In the genomic region with DNA sequence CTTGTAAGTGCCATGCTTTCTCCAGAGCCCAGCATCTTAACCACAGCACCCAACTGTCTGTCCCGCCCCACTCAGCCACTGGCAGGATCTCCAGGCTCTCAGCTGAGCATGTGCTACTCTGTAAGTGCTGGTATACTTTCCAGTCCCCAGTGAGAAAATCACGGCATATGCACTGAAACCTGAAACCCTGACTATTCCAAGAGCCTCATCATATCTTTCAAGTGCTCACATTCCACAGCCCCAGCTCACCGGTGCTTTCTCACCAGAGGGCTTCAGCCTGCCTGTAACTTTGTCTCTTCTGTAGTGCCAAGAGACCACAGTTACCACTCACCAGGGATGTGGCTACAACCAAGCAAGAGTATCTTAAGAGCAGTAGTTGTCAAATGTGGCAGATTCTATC, we compare ENCODE assay signal across 2 cellular contexts.
A peak's percentile ranks its signal among the peaks of the same experiment; 100 is the strongest.
TF ChIP-seq lines count a peak whose summit lies in the region.

No MANE protein-coding gene starts in this region.

TF ChIP-seq in HCT116, 20 proteins besides CTCF, POLR2A, EP300 and RAD21 (continued from another document):
- TF ChIP-seq, protein P1, sequence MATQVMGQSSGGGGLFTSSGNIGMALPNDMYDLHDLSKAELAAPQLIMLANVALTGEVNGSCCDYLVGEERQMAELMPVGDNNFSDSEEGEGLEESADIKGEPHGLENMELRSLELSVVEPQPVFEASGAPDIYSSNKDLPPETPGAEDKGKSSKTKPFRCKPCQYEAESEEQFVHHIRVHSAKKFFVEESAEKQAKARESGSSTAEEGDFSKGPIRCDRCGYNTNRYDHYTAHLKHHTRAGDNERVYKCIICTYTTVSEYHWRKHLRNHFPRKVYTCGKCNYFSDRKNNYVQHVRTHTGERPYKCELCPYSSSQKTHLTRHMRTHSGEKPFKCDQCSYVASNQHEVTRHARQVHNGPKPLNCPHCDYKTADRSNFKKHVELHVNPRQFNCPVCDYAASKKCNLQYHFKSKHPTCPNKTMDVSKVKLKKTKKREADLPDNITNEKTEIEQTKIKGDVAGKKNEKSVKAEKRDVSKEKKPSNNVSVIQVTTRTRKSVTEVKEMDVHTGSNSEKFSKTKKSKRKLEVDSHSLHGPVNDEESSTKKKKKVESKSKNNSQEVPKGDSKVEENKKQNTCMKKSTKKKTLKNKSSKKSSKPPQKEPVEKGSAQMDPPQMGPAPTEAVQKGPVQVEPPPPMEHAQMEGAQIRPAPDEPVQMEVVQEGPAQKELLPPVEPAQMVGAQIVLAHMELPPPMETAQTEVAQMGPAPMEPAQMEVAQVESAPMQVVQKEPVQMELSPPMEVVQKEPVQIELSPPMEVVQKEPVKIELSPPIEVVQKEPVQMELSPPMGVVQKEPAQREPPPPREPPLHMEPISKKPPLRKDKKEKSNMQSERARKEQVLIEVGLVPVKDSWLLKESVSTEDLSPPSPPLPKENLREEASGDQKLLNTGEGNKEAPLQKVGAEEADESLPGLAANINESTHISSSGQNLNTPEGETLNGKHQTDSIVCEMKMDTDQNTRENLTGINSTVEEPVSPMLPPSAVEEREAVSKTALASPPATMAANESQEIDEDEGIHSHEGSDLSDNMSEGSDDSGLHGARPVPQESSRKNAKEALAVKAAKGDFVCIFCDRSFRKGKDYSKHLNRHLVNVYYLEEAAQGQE (IDR thresholded peaks at IDR 0.05; ENCODE audit: low read depth) = no peak
- TF ChIP-seq ZNF274 (IDR thresholded peaks at IDR 0.05; ENCODE audit: low read depth, low read length) = no peak
- TF ChIP-seq FOSL1 (IDR thresholded peaks at IDR 0.05; ENCODE audit: low read depth) = no peak
- no peak for TF ChIP-seq ZFX (IDR thresholded peaks at IDR 0.05)
- TF ChIP-seq, protein P2, sequence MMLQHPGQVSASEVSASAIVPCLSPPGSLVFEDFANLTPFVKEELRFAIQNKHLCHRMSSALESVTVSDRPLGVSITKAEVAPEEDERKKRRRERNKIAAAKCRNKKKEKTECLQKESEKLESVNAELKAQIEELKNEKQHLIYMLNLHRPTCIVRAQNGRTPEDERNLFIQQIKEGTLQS (IDR thresholded peaks at IDR 0.05) = no peak
- TF ChIP-seq, protein P3, sequence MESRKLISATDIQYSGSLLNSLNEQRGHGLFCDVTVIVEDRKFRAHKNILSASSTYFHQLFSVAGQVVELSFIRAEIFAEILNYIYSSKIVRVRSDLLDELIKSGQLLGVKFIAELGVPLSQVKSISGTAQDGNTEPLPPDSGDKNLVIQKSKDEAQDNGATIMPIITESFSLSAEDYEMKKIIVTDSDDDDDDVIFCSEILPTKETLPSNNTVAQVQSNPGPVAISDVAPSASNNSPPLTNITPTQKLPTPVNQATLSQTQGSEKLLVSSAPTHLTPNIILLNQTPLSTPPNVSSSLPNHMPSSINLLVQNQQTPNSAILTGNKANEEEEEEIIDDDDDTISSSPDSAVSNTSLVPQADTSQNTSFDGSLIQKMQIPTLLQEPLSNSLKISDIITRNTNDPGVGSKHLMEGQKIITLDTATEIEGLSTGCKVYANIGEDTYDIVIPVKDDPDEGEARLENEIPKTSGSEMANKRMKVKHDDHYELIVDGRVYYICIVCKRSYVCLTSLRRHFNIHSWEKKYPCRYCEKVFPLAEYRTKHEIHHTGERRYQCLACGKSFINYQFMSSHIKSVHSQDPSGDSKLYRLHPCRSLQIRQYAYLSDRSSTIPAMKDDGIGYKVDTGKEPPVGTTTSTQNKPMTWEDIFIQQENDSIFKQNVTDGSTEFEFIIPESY (IDR thresholded peaks at IDR 0.05; ENCODE audit: extremely low read depth, insufficient replicate concordance, low read length) = no peak
- no peak for TF ChIP-seq SIN3A (IDR thresholded peaks at IDR 0.05; ENCODE audit: low read depth)
- TF ChIP-seq JUND (IDR thresholded peaks at IDR 0.05) = no peak
- no peak for TF ChIP-seq YY1 (IDR thresholded peaks at IDR 0.05; ENCODE audit: extremely low read depth, insufficient replicate concordance, low read depth, low read length)
- no peak for TF ChIP-seq CEBPB (IDR thresholded peaks at IDR 0.05; ENCODE audit: low read depth)
- TF ChIP-seq EZH2phosphoT487 (IDR thresholded peaks at IDR 0.05; ENCODE audit: borderline replicate concordance) = no peak
- no peak for TF ChIP-seq POLR2AphosphoS5 (IDR thresholded peaks at IDR 0.05; ENCODE audit: low read depth, low read length)
- no peak for TF ChIP-seq SP1 (IDR thresholded peaks at IDR 0.05; ENCODE audit: low read depth)

TF ChIP-seq in SK-N-SH, 30 proteins besides CTCF, POLR2A, EP300 and RAD21 (continued from another document):
- no peak; the same call in 1 of the 2 replicates for TF ChIP-seq FOXM1 (IDR thresholded peaks at IDR 0.05; ENCODE audit: low read depth)
- TF ChIP-seq, protein P1 (IDR thresholded peaks at IDR 0.05; ENCODE audit: low read depth, low read length) = peak; percentile 49; the same call in 1 of the 2 replicates
- TF ChIP-seq FOXJ3 (CRISPR knock-in tag; IDR thresholded peaks at IDR 0.05) = no peak
- TF ChIP-seq, protein P4, sequence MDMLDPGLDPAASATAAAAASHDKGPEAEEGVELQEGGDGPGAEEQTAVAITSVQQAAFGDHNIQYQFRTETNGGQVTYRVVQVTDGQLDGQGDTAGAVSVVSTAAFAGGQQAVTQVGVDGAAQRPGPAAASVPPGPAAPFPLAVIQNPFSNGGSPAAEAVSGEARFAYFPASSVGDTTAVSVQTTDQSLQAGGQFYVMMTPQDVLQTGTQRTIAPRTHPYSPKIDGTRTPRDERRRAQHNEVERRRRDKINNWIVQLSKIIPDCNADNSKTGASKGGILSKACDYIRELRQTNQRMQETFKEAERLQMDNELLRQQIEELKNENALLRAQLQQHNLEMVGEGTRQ (IDR thresholded peaks at IDR 0.05; ENCODE audit: borderline replicate concordance, low read depth, low read length) = no peak
- TF ChIP-seq EZH2phosphoT487 (IDR thresholded peaks at IDR 0.05; ENCODE audit: borderline replicate concordance, low read depth) = no peak
- peak; percentile 69 for TF ChIP-seq JUND (IDR thresholded peaks at IDR 0.05)
- TF ChIP-seq, protein P3 (IDR thresholded peaks at IDR 0.05; ENCODE audit: borderline replicate concordance, low read depth) = 0 out of 2 replicates have a peak, but pooled peaks have one; percentile 32
- TF ChIP-seq GATA2 (CRISPR knock-in tag; IDR thresholded peaks at IDR 0.05) = no peak
- TF ChIP-seq NFIC (IDR thresholded peaks at IDR 0.05; ENCODE audit: borderline replicate concordance) = peak; percentile 65
- TF ChIP-seq, protein P5, sequence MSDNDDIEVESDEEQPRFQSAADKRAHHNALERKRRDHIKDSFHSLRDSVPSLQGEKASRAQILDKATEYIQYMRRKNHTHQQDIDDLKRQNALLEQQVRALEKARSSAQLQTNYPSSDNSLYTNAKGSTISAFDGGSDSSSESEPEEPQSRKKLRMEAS (IDR thresholded peaks at IDR 0.05; ENCODE audit: low read depth) = peak; percentile 94
- TF ChIP-seq YY1 (IDR thresholded peaks at IDR 0.05; ENCODE audit: low read depth) = no peak
- no peak for TF ChIP-seq CHD2 (IDR thresholded peaks at IDR 0.05; ENCODE audit: low read length, partially characterized antibody)
- no peak for TF ChIP-seq RFX5 (IDR thresholded peaks at IDR 0.05; ENCODE audit: low read length)
- TF ChIP-seq MXI1 (IDR thresholded peaks at IDR 0.05; ENCODE audit: low read depth, low read length) = no peak
- peak; percentile 68; the same call in 1 of the 2 replicates for TF ChIP-seq FOSL2 (IDR thresholded peaks at IDR 0.05; ENCODE audit: borderline replicate concordance, low read depth)
- no peak for TF ChIP-seq SIN3A (IDR thresholded peaks at IDR 0.05; ENCODE audit: borderline replicate concordance, low read depth, low read length)
- TF ChIP-seq SMC3 (IDR thresholded peaks at IDR 0.05; ENCODE audit: low read depth, low read length) = no peak
- TF ChIP-seq TEAD4 (IDR thresholded peaks at IDR 0.05; ENCODE audit: borderline replicate concordance, insufficient read depth) = peak; percentile 77
- TF ChIP-seq POLR2AphosphoS5 (IDR thresholded peaks at IDR 0.05; ENCODE audit: low read depth, low read length) = 0 out of 2 replicates have a peak, but pooled peaks have one; percentile 29
- peak; percentile 43; the same call in 1 of the 2 replicates for TF ChIP-seq NRF1 (IDR thresholded peaks at IDR 0.05; ENCODE audit: low read depth, low read length)
- peak; percentile 84 for TF ChIP-seq TCF12 (IDR thresholded peaks at IDR 0.05)
- TF ChIP-seq, protein P6, sequence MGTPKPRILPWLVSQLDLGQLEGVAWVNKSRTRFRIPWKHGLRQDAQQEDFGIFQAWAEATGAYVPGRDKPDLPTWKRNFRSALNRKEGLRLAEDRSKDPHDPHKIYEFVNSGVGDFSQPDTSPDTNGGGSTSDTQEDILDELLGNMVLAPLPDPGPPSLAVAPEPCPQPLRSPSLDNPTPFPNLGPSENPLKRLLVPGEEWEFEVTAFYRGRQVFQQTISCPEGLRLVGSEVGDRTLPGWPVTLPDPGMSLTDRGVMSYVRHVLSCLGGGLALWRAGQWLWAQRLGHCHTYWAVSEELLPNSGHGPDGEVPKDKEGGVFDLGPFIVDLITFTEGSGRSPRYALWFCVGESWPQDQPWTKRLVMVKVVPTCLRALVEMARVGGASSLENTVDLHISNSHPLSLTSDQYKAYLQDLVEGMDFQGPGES (IDR thresholded peaks at IDR 0.05; ENCODE audit: low read depth, low read length) = no peak
- TF ChIP-seq, protein P7, sequence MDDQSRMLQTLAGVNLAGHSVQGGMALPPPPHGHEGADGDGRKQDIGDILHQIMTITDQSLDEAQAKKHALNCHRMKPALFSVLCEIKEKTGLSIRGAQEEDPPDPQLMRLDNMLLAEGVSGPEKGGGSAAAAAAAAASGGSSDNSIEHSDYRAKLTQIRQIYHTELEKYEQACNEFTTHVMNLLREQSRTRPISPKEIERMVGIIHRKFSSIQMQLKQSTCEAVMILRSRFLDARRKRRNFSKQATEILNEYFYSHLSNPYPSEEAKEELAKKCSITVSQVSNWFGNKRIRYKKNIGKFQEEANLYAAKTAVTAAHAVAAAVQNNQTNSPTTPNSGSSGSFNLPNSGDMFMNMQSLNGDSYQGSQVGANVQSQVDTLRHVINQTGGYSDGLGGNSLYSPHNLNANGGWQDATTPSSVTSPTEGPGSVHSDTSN (IDR thresholded peaks at IDR 0.05) = peak; percentile 70
- TF ChIP-seq, protein P8, sequence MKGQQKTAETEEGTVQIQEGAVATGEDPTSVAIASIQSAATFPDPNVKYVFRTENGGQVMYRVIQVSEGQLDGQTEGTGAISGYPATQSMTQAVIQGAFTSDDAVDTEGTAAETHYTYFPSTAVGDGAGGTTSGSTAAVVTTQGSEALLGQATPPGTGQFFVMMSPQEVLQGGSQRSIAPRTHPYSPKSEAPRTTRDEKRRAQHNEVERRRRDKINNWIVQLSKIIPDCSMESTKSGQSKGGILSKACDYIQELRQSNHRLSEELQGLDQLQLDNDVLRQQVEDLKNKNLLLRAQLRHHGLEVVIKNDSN (IDR thresholded peaks at IDR 0.05; ENCODE audit: borderline replicate concordance, low read depth) = no peak
- TF ChIP-seq GABPA (IDR thresholded peaks at IDR 0.05; ENCODE audit: low read depth) = 0 out of 2 replicates have a peak, but pooled peaks have one; percentile 8
